1 cellular context compared by ENCODE assay signal in the genomic region with DNA sequence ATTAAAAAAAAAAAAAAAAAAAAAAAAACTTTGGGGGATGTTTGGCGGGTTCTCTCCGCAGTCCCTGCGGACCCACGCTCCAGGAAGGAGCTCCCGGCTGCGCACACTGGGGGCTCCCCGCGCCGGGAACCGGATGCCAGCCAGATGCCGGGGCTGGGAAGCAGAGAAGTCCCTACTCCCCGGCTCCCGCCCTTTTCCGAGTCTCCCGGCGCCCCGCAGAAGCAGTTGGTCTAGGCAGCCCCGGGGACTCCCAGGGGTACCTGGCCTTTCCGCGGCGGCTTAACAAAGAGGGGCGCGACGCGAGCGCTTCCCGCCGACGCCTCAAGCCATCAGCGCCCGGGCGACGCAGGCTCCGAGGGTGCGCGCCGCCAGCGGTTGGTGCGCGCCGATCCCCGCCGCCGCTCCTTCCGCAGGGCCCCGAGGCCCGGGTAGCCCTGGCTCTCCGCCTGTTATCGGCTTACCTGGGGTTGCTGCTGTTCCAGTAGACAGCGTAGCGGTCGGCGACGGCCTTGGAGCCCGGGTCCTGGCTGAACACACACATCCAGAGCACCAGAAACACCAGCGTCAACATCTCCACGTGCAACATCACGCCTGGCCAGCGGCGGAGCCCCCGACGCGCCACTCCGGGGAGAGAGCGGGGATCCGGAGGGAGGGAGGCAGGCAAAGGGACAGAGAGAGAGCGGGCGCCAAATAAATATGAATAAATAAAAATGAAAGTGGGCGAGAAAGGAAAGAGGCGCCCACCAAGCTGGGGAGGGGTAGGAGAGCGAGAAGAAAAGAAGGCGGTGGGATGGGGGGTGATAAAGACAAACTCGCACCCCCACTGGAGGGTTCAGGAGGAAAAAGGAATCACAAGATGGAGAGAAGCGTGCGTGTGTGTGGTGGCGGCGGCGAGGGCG.
TF ChIP-seq lines count a peak whose summit lies in the region.

No MANE protein-coding gene starts in this region.

TF ChIP-seq in WTC11, 78 proteins besides CTCF, POLR2A, EP300 and RAD21 (continued from another document):
- TF ChIP-seq ZNF425 (CRISPR knock-in tag; conservative IDR thresholded peaks at IDR 0.05) (no peak), NFATC4 (CRISPR knock-in tag; IDR thresholded peaks at IDR 0.05) (no peak), FOXK1 (CRISPR knock-in tag; IDR thresholded peaks at IDR 0.05) (0 out of 2 replicates have a peak, but pooled peaks have one; percentile 65), ZNF416 (CRISPR knock-in tag; IDR thresholded peaks at IDR 0.05) (no peak)
